8 cellular contexts compared by ENCODE assay signal in the genomic region with DNA sequence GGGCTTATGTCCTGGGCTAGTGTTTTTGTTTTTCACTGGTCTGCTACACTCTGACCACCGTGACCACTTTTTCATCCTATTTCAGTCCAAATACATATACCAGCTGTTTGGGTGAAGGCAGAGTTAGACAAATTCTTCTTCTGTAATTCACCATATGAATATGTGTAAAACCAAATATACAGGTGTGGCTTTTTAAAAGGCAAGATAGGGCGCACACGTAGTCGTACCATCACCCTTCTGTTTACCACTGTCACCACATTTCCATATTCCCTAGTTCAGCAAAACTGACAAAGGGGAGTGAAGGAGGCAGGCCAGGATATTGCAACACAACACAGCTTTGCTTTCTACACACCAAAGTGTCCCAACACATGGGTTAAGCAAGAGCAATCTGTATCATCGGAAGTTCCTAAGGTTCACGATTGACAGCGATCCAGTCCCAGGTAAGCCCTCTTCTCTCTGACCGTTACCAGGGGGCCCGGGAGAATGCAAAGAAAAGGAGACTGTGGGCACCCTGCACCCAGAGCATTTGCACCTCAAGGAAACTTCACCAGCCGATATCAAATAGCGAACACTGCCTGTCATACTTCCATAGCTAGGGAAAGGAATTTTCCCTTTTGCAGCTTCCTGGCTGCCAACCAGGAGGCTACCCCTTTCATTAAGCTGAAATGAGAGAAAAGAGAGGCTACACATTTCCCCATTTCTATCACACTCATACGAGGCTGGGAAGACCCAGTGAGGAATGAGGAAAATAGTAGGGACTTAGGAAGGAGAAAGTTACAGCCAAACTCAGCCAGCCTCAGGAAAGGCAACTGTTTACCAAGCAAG. TPM values are rescaled to one million over a fixed set of nuclear protein-coding genes. Genes with fewer than 3 reads are reported as not detected.
DNase-seq lines count a peak whose midpoint lies in the region; ATAC-seq and TF ChIP-seq lines count a peak whose summit lies in the region.

No MANE protein-coding gene starts in this region.

- DNase-seq in Peyer's patch (peak in 1 of 3 donors; percentile 60), heart right ventricle (no peak), DMS53 (lab: John Stamatoyannopoulos, UW) (no peak), type B pancreatic cell (ENCODE audit: extremely low spot score, unreplicated experiment) (no peak)
- DNase-seq in central memory CD4-positive, alpha-beta T cell: no peak

- no peak overlapping the region for H3K4me3 Mint-ChIP-seq in type B pancreatic cell

- H3K36me3 Mint-ChIP-seq in type B pancreatic cell: peaks cover 8% of the 10 kb centered on the region

- TF ChIP-seq POLR2A in Peyer's patch (IDR thresholded peaks at IDR 0.05): no peak

- H3K27ac Mint-ChIP-seq in type B pancreatic cell: no peak overlapping the region

- H3K4me3 ChIP-seq in Peyer's patch (no peak overlapping the region), heart right ventricle (no peak overlapping the region), subcutaneous abdominal adipose tissue (ENCODE audit: low read depth in 1 of 5, low read length in 5 of 5) (peak overlapping the region in 3 of 5 donors; percentile 5 to 46 (median 12))

- intact Hi-C loops in heart right ventricle (cut with DNase I): loop anchor here in 1 of 10 donors (5.0 kb wide), 1 partner anchor 35 kb away; no protein-coding TSS in a partner anchor

- H3K27me3 ChIP-seq in Peyer's patch (no peaks in the 10 kb centered on the region), heart right ventricle (no peaks in the 10 kb centered on the region), subcutaneous abdominal adipose tissue (ENCODE audit: control insufficient read depth in 5 of 5, insufficient read depth in 4 of 5, low read length in 5 of 5) (no peaks in the 10 kb centered on the region)

- H3K27me3 Mint-ChIP-seq in type B pancreatic cell: no peaks in the 10 kb centered on the region

- 39 to 44% methylated on average over 12 of the region's 12 CpGs for WGBS in heart right ventricle, 2 donors

- H3K27ac ChIP-seq in Peyer's patch (peak overlapping the region in 3 of 4 donors; percentile 24 to 35 (median 25)), heart right ventricle (peak overlapping the region in 4 of 10 donors; percentile 3 to 57 (median 33)), subcutaneous abdominal adipose tissue (ENCODE audit: low read depth, low read length) (peak overlapping the region; percentile 38)

- H3K9me3 ChIP-seq in Peyer's patch (no peaks in the 10 kb centered on the region), heart right ventricle (no peaks in the 10 kb centered on the region), subcutaneous abdominal adipose tissue (ENCODE audit: control insufficient read depth in 5 of 5, low read length in 5 of 5) (no peaks in the 10 kb centered on the region)

- H3K4me1 Mint-ChIP-seq in type B pancreatic cell (ENCODE audit: unreplicated experiment): peaks cover 45% of the 10 kb centered on the region

- no peaks in the 10 kb centered on the region for H3K9me3 Mint-ChIP-seq in type B pancreatic cell

- TF ChIP-seq CTCF in Peyer's patch (IDR thresholded peaks at IDR 0.05): no peak
- no peak for TF ChIP-seq CTCF in heart right ventricle (IDR thresholded peaks at IDR 0.05)
- no peak for TF ChIP-seq CTCF in type B pancreatic cell (conservative IDR thresholded peaks at IDR 0.05)

- peak; percentile 33 for ATAC-seq in GM21619 (IDR thresholded peaks at IDR 0.05; ENCODE audit: unreplicated experiment)
- ATAC-seq in heart right ventricle: peak; percentile 46 to 88 (median 54)
- no peak for ATAC-seq in GM18511 (IDR thresholded peaks at IDR 0.05; ENCODE audit: unreplicated experiment)

- H3K9ac ChIP-seq in subcutaneous abdominal adipose tissue (ENCODE audit: low read length in 5 of 5): peak overlapping the region in 1 of 5 donors; percentile 21

- H3K4me1 ChIP-seq in Peyer's patch (peaks cover 0 to 56% (median 20%) of the 10 kb centered on the region in 4 donors), heart right ventricle (peaks cover 8 to 100% (median 95%) of the 10 kb centered on the region in 9 donors), subcutaneous abdominal adipose tissue (ENCODE audit: control insufficient read depth in 5 of 5, insufficient read depth in 5 of 5, low read length in 5 of 5) (peaks cover 10 to 67% (median 59%) of the 10 kb centered on the region in 5 donors)

- H3K36me3 ChIP-seq in Peyer's patch: peaks cover 0 to 3% (median 0%) of the 10 kb centered on the region in 3 donors
- no peaks in the 10 kb centered on the region for H3K36me3 ChIP-seq in heart right ventricle
- peaks cover 0 to 4% (median 0%) of the 10 kb centered on the region in 5 donors for H3K36me3 ChIP-seq in subcutaneous abdominal adipose tissue (ENCODE audit: control insufficient read depth in 5 of 5, insufficient read depth in 5 of 5, low read length in 5 of 5)

RNA-seq across cellular contexts. Expression of a gene that starts 23.1 kb away (rescaled TPM):
- total RNA-seq in Peyer's patch (100 to 1,000 TPM in 3 of 4 donors, 10 to 100 TPM in 1; 84.2 to 238 (median 140) TPM), heart right ventricle (10 to 100 TPM; 29.5 to 51.5 (median 41.4) TPM), type B pancreatic cell (ENCODE audit: low replicate concordance) (85.1 and 93.6 TPM in 2 replicates)
- polyA plus RNA-seq in heart right ventricle: 10 to 100 TPM in 1 of 2 donors, 1 to 10 TPM in 1; 6.3 to 21.8 TPM

Comparison
In these comparisons a context has a peak if more than half of its experiments do, and no peak if none do; other contexts are left out.
1. H3K4me3 ChIP-seq: peak in subcutaneous abdominal adipose tissue (3 of 5); none in Peyer's patch (0 of 4) and heart right ventricle (0 of 10).